In the genomic region with DNA sequence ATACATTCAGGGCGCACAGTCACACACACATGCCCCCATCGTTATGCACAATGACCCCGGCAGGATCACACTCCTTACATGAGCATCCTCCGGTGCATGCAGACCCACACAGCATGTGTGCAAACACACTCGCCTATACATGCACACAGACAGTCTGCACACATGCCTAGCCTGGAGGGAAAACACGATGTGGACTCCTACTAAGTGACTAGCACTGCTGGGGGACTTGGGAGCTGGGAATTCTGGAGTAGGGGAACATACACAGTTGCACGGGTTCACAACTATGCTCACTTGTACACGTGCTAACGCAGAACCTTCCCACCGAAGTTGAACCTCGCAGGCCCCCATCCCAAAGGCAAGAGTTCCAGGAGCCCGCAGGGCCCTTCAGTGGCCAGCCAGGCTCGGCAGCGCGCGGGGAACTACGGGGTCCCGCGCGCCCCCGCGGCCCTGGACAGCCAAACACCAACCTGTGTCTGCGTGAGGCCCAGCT, we compare ENCODE assay signal across 8 cellular contexts. TPM values are rescaled to one million over a fixed set of nuclear protein-coding genes. Genes with fewer than 3 reads are reported as not detected.
DNase-seq lines count a peak whose midpoint lies in the region; ATAC-seq and TF ChIP-seq lines count a peak whose summit lies in the region.

No MANE protein-coding gene starts in this region.

- TF ChIP-seq CTCF in hepatocyte (IDR thresholded peaks at IDR 0.05; ENCODE audit: poor library complexity) (no peak), sigmoid colon (IDR thresholded peaks at IDR 0.05) (no peak)

- no peak for ATAC-seq in GM21423 (IDR thresholded peaks at IDR 0.05; ENCODE audit: unreplicated experiment)

- TF ChIP-seq EP300 in sigmoid colon (IDR thresholded peaks at IDR 0.05), result no peak

- DNase-seq in GM03348 (ENCODE audit: low spot score) (peak; percentile 1), SK-N-MC (ENCODE audit: low read depth, low spot score) (no peak), hepatocyte (ENCODE audit: low spot score) (no peak), sigmoid colon (no peak), HUDEP-2 (lab: John Stamatoyannopoulos, UW; ENCODE audit: unreplicated experiment in 76 of 76) (no peak), anterior cingulate cortex (lab: John Stamatoyannopoulos, UW) (no peak), NK-92 (lab: John Stamatoyannopoulos, UW; ENCODE audit: unreplicated experiment) (no peak)

- H3K9me3 ChIP-seq in SK-N-MC (ENCODE audit: low read depth, low read length) (no peaks in the 10 kb centered on the region), hepatocyte (ENCODE audit: low read depth) (no peaks in the 10 kb centered on the region), sigmoid colon (no peaks in the 10 kb centered on the region)

- no peak overlapping the region for H3K9ac ChIP-seq in SK-N-MC (ENCODE audit: insufficient read length)

- H3K27ac ChIP-seq in SK-N-MC (no peak overlapping the region), hepatocyte (no peak overlapping the region), sigmoid colon (no peak overlapping the region)

- H3K4me3 ChIP-seq in SK-N-MC (peak overlapping the region; percentile 79), hepatocyte (peak overlapping the region; percentile 32), sigmoid colon (peak overlapping the region; percentile 14 to 49 (median 42))

- no peaks in the 10 kb centered on the region for H4K20me1 ChIP-seq in hepatocyte (ENCODE audit: insufficient read depth, poor library complexity, severe bottlenecking)

- H3K79me2 ChIP-seq in hepatocyte, result no peaks in the 10 kb centered on the region

- H3K9me2 ChIP-seq in hepatocyte (replicated peaks; ENCODE audit: insufficient read depth), result no peaks in the 10 kb centered on the region

- peak overlapping the region; percentile 94 for H3K4me2 ChIP-seq in hepatocyte

- H3K4me1 ChIP-seq in hepatocyte (ENCODE audit: insufficient read depth) (peaks cover 22% of the 10 kb centered on the region), sigmoid colon (peaks cover 0 to 42% (median 40%) of the 10 kb centered on the region in 4 donors)

- H3K36me3 ChIP-seq in SK-N-MC (ENCODE audit: insufficient read depth, low read length), result no peaks in the 10 kb centered on the region
- H3K36me3 ChIP-seq in hepatocyte (replicated peaks; ENCODE audit: insufficient read depth, low read depth), result no peaks in the 10 kb centered on the region
- H3K36me3 ChIP-seq in sigmoid colon, result no peaks in the 10 kb centered on the region

- intact Hi-C loops in sigmoid colon (cut with DNase I), result no loop called here

- peak overlapping the region; percentile 66 for H2AFZ ChIP-seq in hepatocyte

- peaks cover 66% of the 10 kb centered on the region for H3K27me3 ChIP-seq in hepatocyte
- peaks cover 32 to 100% (median 86%) of the 10 kb centered on the region in 3 donors for H3K27me3 ChIP-seq in sigmoid colon

- TF ChIP-seq POLR2A in sigmoid colon (IDR thresholded peaks at IDR 0.05), result no peak

- 20% methylated on average over 23 of the region's 23 CpGs for WGBS in hepatocyte (ENCODE audit: low lambda C conversion rate, missing lambda C conversion rate)
- WGBS in sigmoid colon, 2 donors, result 19 to 29% methylated on average over 23 of the region's 23 CpGs

RNA-seq across cellular contexts. Expression of gene DLX3, which starts 2.0 kb away (rescaled TPM):
- total RNA-seq in hepatocyte (0.37 and 0.88 TPM in 2 replicates), sigmoid colon (under 1 TPM in 1 of 4 donors, not detected in 3; 0.27 TPM)
- polyA plus RNA-seq in hepatocyte (0.55 and 1.1 TPM in 2 replicates), sigmoid colon (under 1 TPM in 1 of 3 donors, not detected in 2; 0.07 TPM)

RNA-seq across cellular contexts. Expression of gene DLX4, which starts 24.0 kb away (rescaled TPM):
- total RNA-seq in hepatocyte (0.17 and 0.32 TPM in 2 replicates), sigmoid colon (not detected)
- polyA plus RNA-seq in hepatocyte (1.4 and 3.7 TPM in 2 replicates), sigmoid colon (under 1 TPM in 1 of 3 donors, not detected in 2; 0.34 TPM)
